In genomic region chr17:36547776-36548175, GRCh38 we compare ENCODE assay signal across 7 cellular contexts. TPM values are rescaled to one million over a fixed set of nuclear protein-coding genes. Genes with fewer than 3 reads are reported as not detected.
A peak's percentile ranks its signal among the peaks of the same experiment; 100 is the strongest.
DNase-seq lines count a peak whose midpoint lies in the region; ATAC-seq and TF ChIP-seq lines count a peak whose summit lies in the region.
"Had no signal": no experiment of that assay in that cellular context is flagged by ENCODE, and none has a peak within 500 bp of the region (broad histone marks: within the 10 kb centered on the region; RNA-seq: fewer than 3 reads in every experiment).

No MANE protein-coding gene starts in this region.

- H3F3A ChIP-seq in DOHH2 (ENCODE audit: control insufficient read depth, insufficient read depth), result peaks cover 35% of the 10 kb centered on the region

- intact Hi-C loops in activated CD8-positive, alpha-beta T cell treated with anti-CD3 and anti-CD28 coated beads for 36 hours (cut with micrococcal nuclease), result no loop called here
- intact Hi-C loops in body of pancreas (cut with DNase I), result loop anchor here (10.0 kb wide), 1 partner anchor 47 kb away; the partner anchor contains the start of gene DHRS11

- no peaks in the 10 kb centered on the region for H3K27me3 Mint-ChIP-seq in activated CD8-positive, alpha-beta T cell treated with anti-CD3 and anti-CD28 coated beads for 36 hours
- no peaks in the 10 kb centered on the region for H3K27me3 Mint-ChIP-seq in naive B cell

- no peaks in the 10 kb centered on the region for H3K9me3 Mint-ChIP-seq in activated CD8-positive, alpha-beta T cell treated with anti-CD3 and anti-CD28 coated beads for 36 hours
- no peaks in the 10 kb centered on the region for H3K9me3 Mint-ChIP-seq in naive B cell

- peak overlapping the region; percentile 98 for H3K4me3 Mint-ChIP-seq in activated CD8-positive, alpha-beta T cell treated with anti-CD3 and anti-CD28 coated beads for 36 hours
- H3K4me3 Mint-ChIP-seq in naive B cell, result peak overlapping the region in 2 of 8 donors; percentile 73 to 93

- peak overlapping the region; percentile 96 for H3K27ac Mint-ChIP-seq in activated CD8-positive, alpha-beta T cell treated with anti-CD3 and anti-CD28 coated beads for 36 hours
- peak overlapping the region in 5 of 6 donors; percentile 25 to 72 (median 44) for H3K27ac Mint-ChIP-seq in naive B cell

- H3K27ac ChIP-seq in DOHH2 (ENCODE audit: low read depth, low read length) (peak overlapping the region; percentile 94), body of pancreas (peak overlapping the region in 1 of 4 donors; percentile 100)

- H3K4me1 Mint-ChIP-seq in activated CD8-positive, alpha-beta T cell treated with anti-CD3 and anti-CD28 coated beads for 36 hours (ENCODE audit: low read depth), result peaks cover 40% of the 10 kb centered on the region
- peaks cover 27 to 75% (median 45%) of the 10 kb centered on the region in 3 donors for H3K4me1 Mint-ChIP-seq in naive B cell

- no peak for DNase-seq in activated CD8-positive, alpha-beta T cell treated with anti-CD3 and anti-CD28 coated beads for 36 hours
- DNase-seq in naive B cell (no peak), body of pancreas (no peak), Ammon's horn (ENCODE audit: low spot score) (no peak)
- no peak for DNase-seq in activated CD8-positive, alpha-beta memory T cell treated with anti-CD3 and anti-CD28 coated beads for 24 hours
- DNase-seq: NCI-H1092 treated with DMSO at 0.1 percent for 48 hours had no signal

- no peaks in the 10 kb centered on the region for H3K9me3 ChIP-seq in DOHH2 (ENCODE audit: control insufficient read depth, insufficient read depth, low read length)
- H3K9me3 ChIP-seq in body of pancreas, result no peaks in the 10 kb centered on the region

- no peaks in the 10 kb centered on the region for H3K27me3 ChIP-seq in DOHH2 (ENCODE audit: control insufficient read depth, low read length)
- H3K27me3 ChIP-seq in body of pancreas, result no peaks in the 10 kb centered on the region

- H3K4me2 ChIP-seq in DOHH2 (ENCODE audit: low read length), result peak overlapping the region; percentile 85

- H3K36me3 ChIP-seq in DOHH2 (ENCODE audit: control insufficient read depth, low read length) (peaks cover 57% of the 10 kb centered on the region), body of pancreas (replicated peaks in 1 of 2; ENCODE audit: insufficient read depth in 1 of 2, low read depth in 2 of 2) (no peaks in the 10 kb centered on the region)

- no peak for ATAC-seq in activated CD8-positive, alpha-beta T cell treated with anti-CD3 and anti-CD28 coated beads for 36 hours
- ATAC-seq in naive B cell (ENCODE audit: low read depth in 2 of 2), result no peak
- no peak for ATAC-seq in body of pancreas

- peaks cover 93% of the 10 kb centered on the region for H3K79me2 ChIP-seq in DOHH2 (ENCODE audit: control insufficient read depth, low read length)

- H3K4me3 ChIP-seq in DOHH2 (ENCODE audit: low read length) (peak overlapping the region; percentile 95), body of pancreas (no peak overlapping the region)

- H3K4me1 ChIP-seq in DOHH2 (ENCODE audit: control insufficient read depth, low read length) (peaks cover 64% of the 10 kb centered on the region), body of pancreas (peaks cover 41% of the 10 kb centered on the region)

- H3K9me2 ChIP-seq in DOHH2 (replicated peaks; ENCODE audit: control insufficient read depth, low read length), result no peaks in the 10 kb centered on the region

- peaks cover 40% of the 10 kb centered on the region for H3K36me3 Mint-ChIP-seq in activated CD8-positive, alpha-beta T cell treated with anti-CD3 and anti-CD28 coated beads for 36 hours (ENCODE audit: low read depth)
- H3K36me3 Mint-ChIP-seq in naive B cell, result no peaks in the 10 kb centered on the region

- H4K20me1 ChIP-seq in DOHH2 (ENCODE audit: control insufficient read depth, insufficient read depth, low read depth, low read length), result peaks cover 22% of the 10 kb centered on the region; the same call in 1 of the 2 replicates

- POLR2A ChIA-PET in activated CD8-positive, alpha-beta T cell treated with anti-CD3 and anti-CD28 coated beads for 36 hours (lab: Charles Lee), result interaction anchor here (6.4 kb wide), 1 partner anchor 12 kb away, joined by 91 read pairs; the partner anchor contains the start of genes MYO19 and PIGW

- CTCF ChIA-PET in activated CD8-positive, alpha-beta T cell treated with anti-CD3 and anti-CD28 coated beads for 36 hours (lab: Charles Lee), result interaction anchor here (1.1 kb wide), 1 partner anchor 17 kb away, joined by 3 read pairs; no protein-coding TSS in a partner anchor

- TF ChIP-seq CTCF in DOHH2 (IDR thresholded peaks at IDR 0.05; ENCODE audit: low read depth, low read length, poor library complexity, severe bottlenecking), result no peak
- TF ChIP-seq CTCF in activated CD8-positive, alpha-beta T cell treated with anti-CD3 and anti-CD28 coated beads for 36 hours (IDR thresholded peaks at IDR 0.05), result no peak
- TF ChIP-seq CTCF in body of pancreas (IDR thresholded peaks at IDR 0.05), result no peak

- TF ChIP-seq POLR2A in body of pancreas (IDR thresholded peaks at IDR 0.05), result peak in 1 of 3 donors; percentile 5

RNA-seq across cellular contexts. Expression of gene GGNBP2, which starts 3.1 kb away (rescaled TPM):
- 10 to 100 TPM; 82.9 to 87.4 TPM for total RNA-seq in activated CD8-positive, alpha-beta T cell treated with anti-CD3 and anti-CD28 coated beads for 36 hours
- 10 to 100 TPM; 45.5 to 86.3 (median 61.3) TPM for polyA plus RNA-seq in naive B cell (ENCODE audit: low read depth in 6 of 6)
- total RNA-seq in body of pancreas, result 10 to 100 TPM; 36.3 to 43.8 TPM

RNA-seq across cellular contexts. Expression of gene PIGW, which starts 13.0 kb away (rescaled TPM):
- total RNA-seq in activated CD8-positive, alpha-beta T cell treated with anti-CD3 and anti-CD28 coated beads for 36 hours, result 10 to 100 TPM; 11.0 to 11.9 TPM
- polyA plus RNA-seq in naive B cell (ENCODE audit: low read depth in 6 of 6), result 10 to 100 TPM in 4 of 6 donors, 1 to 10 TPM in 2; 9.3 to 35.0 (median 12.4) TPM
- total RNA-seq in body of pancreas, result 1 to 10 TPM; 2.6 TPM

RNA-seq across cellular contexts. Expression of gene MYO19, which starts 13.1 kb away (rescaled TPM):
- 100 to 1,000 TPM; 106 to 114 TPM for total RNA-seq in activated CD8-positive, alpha-beta T cell treated with anti-CD3 and anti-CD28 coated beads for 36 hours
- polyA plus RNA-seq in naive B cell (ENCODE audit: low read depth in 6 of 6), result 1 to 10 TPM; 1.3 to 8.6 (median 4.9) TPM
- total RNA-seq in body of pancreas, result 10 to 100 TPM; 37.4 to 78.1 TPM

RNA-seq across cellular contexts. Expression of gene DHRS11, which starts 43.9 kb away (rescaled TPM):
- total RNA-seq in activated CD8-positive, alpha-beta T cell treated with anti-CD3 and anti-CD28 coated beads for 36 hours, result 1 to 10 TPM; 8.6 to 9.2 TPM
- polyA plus RNA-seq in naive B cell (ENCODE audit: low read depth in 6 of 6), result 1 to 10 TPM; 2.8 to 7.6 (median 3.7) TPM
- 10 to 100 TPM in 1 of 2 donors, 1 to 10 TPM in 1; 7.0 to 16.5 TPM for total RNA-seq in body of pancreas

RNA-seq across cellular contexts. Expression of gene MRM1, which starts 53.6 kb away (rescaled TPM):
- total RNA-seq in activated CD8-positive, alpha-beta T cell treated with anti-CD3 and anti-CD28 coated beads for 36 hours, result 10 to 100 TPM; 24.5 to 27.4 TPM
- polyA plus RNA-seq in naive B cell (ENCODE audit: low read depth in 6 of 6), result 1 to 10 TPM; 3.0 to 9.1 (median 6.0) TPM
- total RNA-seq in body of pancreas, result 1 to 10 TPM; 7.3 to 7.9 TPM
